20 cellular contexts compared by ENCODE assay signal in the genomic region with DNA sequence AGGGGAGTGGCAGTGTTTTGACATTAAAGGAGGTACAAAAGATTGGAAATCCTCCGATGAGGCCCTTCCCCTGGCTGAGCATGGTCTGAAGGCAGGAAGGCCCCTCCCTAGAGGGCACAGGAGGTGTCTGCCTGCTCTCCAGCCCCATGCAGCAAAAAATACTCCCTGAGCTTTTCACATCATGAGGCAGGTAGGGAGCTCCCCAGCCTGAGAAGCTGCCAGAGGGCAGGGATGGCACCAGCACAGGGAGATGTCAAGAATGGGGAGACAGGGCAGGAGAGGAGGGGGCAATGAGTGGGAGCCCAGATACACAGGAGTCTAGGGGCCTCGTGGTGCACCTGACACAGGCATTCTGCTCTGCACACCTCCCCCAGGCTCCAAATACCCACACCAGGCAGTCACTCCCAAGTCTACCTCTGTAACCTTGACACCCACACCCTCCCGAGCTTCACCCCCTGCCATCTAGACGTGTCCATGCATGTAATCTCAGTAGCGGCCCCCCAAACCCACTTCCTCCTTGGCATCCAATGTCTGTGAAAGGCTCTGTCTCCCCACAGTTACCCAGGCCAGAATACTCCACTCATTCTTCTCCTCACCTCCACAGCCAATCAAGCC. TPM values are rescaled to one million over a fixed set of nuclear protein-coding genes. Genes with fewer than 3 reads are reported as not detected.
DNase-seq lines count a peak whose midpoint lies in the region; ATAC-seq and TF ChIP-seq lines count a peak whose summit lies in the region.
"Had no signal": no experiment of that assay in that cellular context is flagged by ENCODE, and none has a peak within 500 bp of the region (broad histone marks: within the 10 kb centered on the region; RNA-seq: fewer than 3 reads in every experiment).

No MANE protein-coding gene starts in this region.

- H3K36me3 Mint-ChIP-seq in MCF 10A (ENCODE audit: insufficient read depth, unreplicated experiment) (no peaks in the 10 kb centered on the region), neural crest cell (ENCODE audit: low read depth) (no peaks in the 10 kb centered on the region)
- H3K36me3 Mint-ChIP-seq in activated naive CD8-positive, alpha-beta T cell treated with anti-CD3 and anti-CD28 coated beads for 36 hours, result no peaks in the 10 kb centered on the region

- ATAC-seq in stimulated activated naive CD8-positive, alpha-beta T cell treated with anti-CD3 and anti-CD28 coated beads, Interleukin-15, Interleukin-2, amounts not matched to agents 100 U/mL and 50 U/mL, for 24 hours, result peak; percentile 9
- no peak for ATAC-seq in HG03159 (IDR thresholded peaks at IDR 0.05; ENCODE audit: unreplicated experiment)
- no peak for ATAC-seq in GM21825 (IDR thresholded peaks at IDR 0.05; ENCODE audit: unreplicated experiment)
- ATAC-seq: PC-3 had no signal

- peaks cover 16% of the 10 kb centered on the region for H3K4me1 ChIP-seq in Loucy (ENCODE audit: insufficient read depth, low read length, poor library complexity, severe bottlenecking)

- no peaks in the 10 kb centered on the region for H4K20me1 ChIP-seq in Loucy (ENCODE audit: insufficient read depth, low read length, poor library complexity, severe bottlenecking)

- TF ChIP-seq CTCF in Loucy (conservative IDR thresholded peaks at IDR 0.05; ENCODE audit: low read length), result no peak
- no peak for TF ChIP-seq CTCF in MCF 10A (IDR thresholded peaks at IDR 0.05; ENCODE audit: unreplicated experiment)
- TF ChIP-seq CTCF in neural crest cell (conservative IDR thresholded peaks at IDR 0.05), result no peak

- H3F3A ChIP-seq in Loucy (ENCODE audit: low read depth), result no peaks in the 10 kb centered on the region

- H3K4me1 Mint-ChIP-seq in MCF 10A (ENCODE audit: insufficient read depth, unreplicated experiment) (peaks cover 11% of the 10 kb centered on the region), neural crest cell (peaks cover 6% of the 10 kb centered on the region)
- H3K4me1 Mint-ChIP-seq in activated naive CD8-positive, alpha-beta T cell treated with anti-CD3 and anti-CD28 coated beads for 36 hours, result peaks cover 5% of the 10 kb centered on the region
- H3K4me1 Mint-ChIP-seq: B cell had no signal

- no peak overlapping the region for H3K4me2 ChIP-seq in Loucy (ENCODE audit: low read depth, low read length, poor library complexity, severe bottlenecking)
- H3K4me2 ChIP-seq: KMS-11 had no signal

- H3K4me3 Mint-ChIP-seq in MCF 10A (ENCODE audit: unreplicated experiment), result no peak overlapping the region
- H3K4me3 Mint-ChIP-seq in neural crest cell, result no peak overlapping the region
- no peak overlapping the region for H3K4me3 Mint-ChIP-seq in activated naive CD8-positive, alpha-beta T cell treated with anti-CD3 and anti-CD28 coated beads for 36 hours
- H3K4me3 Mint-ChIP-seq: B cell; CD4-positive, alpha-beta T cell had no signal

- POLR2A ChIA-PET in MCF 10A (lab: Yijun Ruan, JAX), result interaction anchor here (0.8 to 1.1 kb wide), 2 partner anchors 10 to 18 kb away, joined by 3 read pairs; no protein-coding TSS in a partner anchor

- H3K9me3 ChIP-seq in Loucy (ENCODE audit: insufficient read depth, low read depth, low read length), result no peaks in the 10 kb centered on the region

- BruUV-seq in MCF 10A (replicated peaks; lab: Mats Ljungman, UMichigan), result no TSS peak

- H3K4me3 ChIP-seq in Loucy (ENCODE audit: low read length, poor library complexity, severe bottlenecking), result no peak overlapping the region

- CTCF ChIA-PET in MCF 10A (lab: Yijun Ruan, JAX), result interaction anchor here (2.2 kb wide), 1 partner anchor 18 kb away, joined by 7 read pairs; no protein-coding TSS in a partner anchor

- peak overlapping the region; percentile 29 for H3K9ac ChIP-seq in Loucy (ENCODE audit: low read depth, low read length, poor library complexity, severe bottlenecking)
- H3K9ac ChIP-seq: KMS-11 had no signal

- H3K79me2 ChIP-seq in Loucy (ENCODE audit: insufficient read depth, low read length), result no peaks in the 10 kb centered on the region

- no peaks in the 10 kb centered on the region for H3K27me3 ChIP-seq in Loucy (ENCODE audit: insufficient read depth, low read length, poor library complexity, severe bottlenecking)

- DNase-seq in MCF 10A (ENCODE audit: unreplicated experiment) (no peak), neural crest cell (ENCODE audit: low read depth, low spot score) (no peak)
- DNase-seq in stimulated activated naive CD8-positive, alpha-beta T cell treated with anti-CD3 and anti-CD28 coated beads, Interleukin-15, Interleukin-2, amounts not matched to agents 100 U/mL and 50 U/mL, for 24 hours, result no peak
- no peak for DNase-seq in activated naive CD8-positive, alpha-beta T cell treated with anti-CD3 and anti-CD28 coated beads for 36 hours
- DNase-seq in activated CD8-positive, alpha-beta memory T cell treated with anti-CD3 and anti-CD28 coated beads, Interleukin-2, amount 50 U/mL, for 48 hours, result no peak
- DNase-seq: CD4-positive, alpha-beta T cell; DMS53; GOT3; MM.1S; NCI-H1105; NCI-H1694 treated with DMSO at 0.1 percent for 48 hours; NK-92 treated with Interleukin-12 subunit alpha and Interleukin-12 subunit beta, amount 100 ng/mL, for 24 hours; PC-3; SW 1271 had no signal

- H3K27me3 Mint-ChIP-seq in MCF 10A (ENCODE audit: insufficient read depth, unreplicated experiment) (no peaks in the 10 kb centered on the region), neural crest cell (ENCODE audit: low read depth) (peaks cover 3% of the 10 kb centered on the region)
- peaks cover 7% of the 10 kb centered on the region for H3K27me3 Mint-ChIP-seq in activated naive CD8-positive, alpha-beta T cell treated with anti-CD3 and anti-CD28 coated beads for 36 hours
- H3K27me3 Mint-ChIP-seq: CD4-positive, alpha-beta T cell had no signal

- no peaks in the 10 kb centered on the region for H3K36me3 ChIP-seq in Loucy (ENCODE audit: insufficient read depth, low read length)

- H3K27ac Mint-ChIP-seq in MCF 10A (ENCODE audit: low read depth, unreplicated experiment) (peak overlapping the region; percentile 39), neural crest cell (ENCODE audit: unreplicated experiment) (peak overlapping the region; percentile 64)
- no peak overlapping the region for H3K27ac Mint-ChIP-seq in activated naive CD8-positive, alpha-beta T cell treated with anti-CD3 and anti-CD28 coated beads for 36 hours
- H3K27ac Mint-ChIP-seq: B cell; CD4-positive, alpha-beta T cell had no signal

- intact Hi-C loops in MCF 10A (cut with micrococcal nuclease), result no loop called here

- H3K9me2 ChIP-seq in Loucy (replicated peaks; ENCODE audit: low read depth, low read length), result no peaks in the 10 kb centered on the region

- H2AFZ ChIP-seq in Loucy (ENCODE audit: low read length), result no peak overlapping the region

- H3K9me3 Mint-ChIP-seq in MCF 10A (ENCODE audit: unreplicated experiment), result no peaks in the 10 kb centered on the region
- no peaks in the 10 kb centered on the region for H3K9me3 Mint-ChIP-seq in neural crest cell
- no peaks in the 10 kb centered on the region for H3K9me3 Mint-ChIP-seq in activated naive CD8-positive, alpha-beta T cell treated with anti-CD3 and anti-CD28 coated beads for 36 hours
- H3K9me3 Mint-ChIP-seq: CD4-positive, alpha-beta T cell had no signal

RNA-seq across cellular contexts. Expression of a gene that starts 22.9 kb away (rescaled TPM):
- total RNA-seq in MCF 10A (2022), result 0.42 and 0.93 TPM in 2 replicates
- total RNA-seq in neural crest cell, result 0.35 and 0.48 TPM in 2 replicates
- total RNA-seq in activated naive CD8-positive, alpha-beta T cell treated with anti-CD3 and anti-CD28 coated beads for 36 hours, result not detected
- total RNA-seq: B cell; CD4-positive, alpha-beta T cell; SK-MEL-5 had no signal

RNA-seq across cellular contexts. Expression of a gene that starts 56.3 kb away (rescaled TPM):
- total RNA-seq in MCF 10A (2022) (612 and 828 TPM in 2 replicates), neural crest cell (905 and 917 TPM in 2 replicates)
- total RNA-seq in activated naive CD8-positive, alpha-beta T cell treated with anti-CD3 and anti-CD28 coated beads for 36 hours, result 1,000 to 10,000 TPM; 2,301 to 2,323 TPM

RNA-seq across cellular contexts. Expression of a gene that starts 56.5 kb away (rescaled TPM):
- total RNA-seq in MCF 10A (2022), result 3.8 and 5.0 TPM in 2 replicates
- 4.3 and 5.5 TPM in 2 replicates for total RNA-seq in neural crest cell
- total RNA-seq in activated naive CD8-positive, alpha-beta T cell treated with anti-CD3 and anti-CD28 coated beads for 36 hours, result 1 to 10 TPM; 2.0 to 2.2 TPM

RNA-seq across cellular contexts. Expression of a gene that starts 56.7 kb away (rescaled TPM):
- 29.7 and 40.8 TPM in 2 replicates for total RNA-seq in MCF 10A (2022)
- 31.3 and 33.6 TPM in 2 replicates for total RNA-seq in neural crest cell
- total RNA-seq in activated naive CD8-positive, alpha-beta T cell treated with anti-CD3 and anti-CD28 coated beads for 36 hours, result 10 to 100 TPM; 15.4 to 19.1 TPM
